8 cellular contexts compared by ENCODE assay signal in the genomic region with DNA sequence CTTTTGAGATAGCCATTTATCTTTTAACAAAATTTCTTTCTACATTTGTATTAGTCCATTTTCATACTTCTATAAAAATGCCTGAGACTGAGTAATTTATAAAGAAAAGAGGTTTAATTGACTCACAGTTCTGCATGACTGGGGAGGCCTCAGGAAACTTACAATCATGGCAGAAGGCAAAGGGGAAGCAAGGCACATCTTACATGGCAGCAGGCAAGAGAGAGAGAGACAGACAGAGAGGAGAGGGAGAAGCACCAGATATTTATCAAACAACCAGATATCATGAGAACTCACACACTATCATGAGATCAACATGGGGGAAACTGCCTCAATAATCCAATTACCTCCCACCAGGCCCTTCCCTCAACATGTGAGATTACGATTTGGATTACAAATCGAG. TPM values are rescaled to one million over a fixed set of nuclear protein-coding genes. Genes with fewer than 3 reads are reported as not detected.
"Had no signal": no experiment of that assay in that cellular context is flagged by ENCODE, and none has a peak within 500 bp of the region (broad histone marks: within the 10 kb centered on the region; RNA-seq: fewer than 3 reads in every experiment).

No MANE protein-coding gene starts in this region.

RNA-seq across cellular contexts. Expression of a gene that starts 23.2 kb away (rescaled TPM):
- total RNA-seq: temporal lobe, thoracic aorta, thyroid gland, tibial nerve, ureter had no signal

RNA-seq across cellular contexts. Expression of a gene that starts 57.0 kb away (rescaled TPM):
- total RNA-seq: temporal lobe, testis, thoracic aorta, thyroid gland, transverse colon, upper lobe of right lung, ureter had no signal
